In the genomic region with DNA sequence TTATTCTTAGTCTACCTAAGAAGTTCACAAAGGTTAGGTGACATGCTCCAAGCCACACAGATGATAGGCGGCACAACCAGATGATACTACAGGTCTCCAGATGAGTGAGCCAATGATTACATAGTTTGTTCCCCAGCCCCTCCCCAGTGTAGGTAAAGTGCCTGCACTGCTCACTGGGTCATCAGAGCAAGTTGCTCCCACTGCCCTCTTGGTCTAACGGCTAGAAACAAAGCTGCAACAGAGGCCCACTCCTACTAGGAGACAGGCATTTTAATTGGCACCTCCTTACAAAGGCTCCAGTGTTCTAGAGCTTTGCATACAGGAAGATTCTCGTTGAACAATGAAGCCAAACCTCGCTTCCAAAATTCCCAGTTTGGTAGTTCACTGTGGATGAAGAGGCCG, we compare ENCODE assay signal across 17 cellular contexts. TPM values are rescaled to one million over a fixed set of nuclear protein-coding genes. Genes with fewer than 3 reads are reported as not detected.
DNase-seq lines count a peak whose midpoint lies in the region; ATAC-seq and TF ChIP-seq lines count a peak whose summit lies in the region.
"Had no signal": no experiment of that assay in that cellular context is flagged by ENCODE, and none has a peak within 500 bp of the region (broad histone marks: within the 10 kb centered on the region; RNA-seq: fewer than 3 reads in every experiment).

No MANE protein-coding gene starts in this region.

- H3K9me3 Mint-ChIP-seq in CD4-positive, alpha-beta T cell, result peaks cover 10% of the 10 kb centered on the region
- no peaks in the 10 kb centered on the region for H3K9me3 Mint-ChIP-seq in dendritic cell treated with granulocyte-macrophage colony-stimulating factor and Interleukin-4, amounts not matched to agents 40 ng/mL and 50 ng/mL, for 4 days
- H3K9me3 Mint-ChIP-seq: activated CD4-positive, alpha-beta T cell treated with anti-CD3 and anti-CD28 coated beads, Interleukin-2, amount 10 ng/mL, durations not matched to agents 7 days and 5 days had no signal

- no peak for TF ChIP-seq CTCF in CD4-positive, alpha-beta T cell (IDR thresholded peaks at IDR 0.05)
- no peak for TF ChIP-seq CTCF in osteoblast (IDR thresholded peaks at IDR 0.05; ENCODE audit: extremely low read depth, low read depth, low read length)
- TF ChIP-seq CTCF in OCI-LY7 (conservative IDR thresholded peaks at IDR 0.05; ENCODE audit: low read length), result no peak

- no peak for ATAC-seq in CD4-positive, alpha-beta T cell (ENCODE audit: poor library complexity)
- no peak for ATAC-seq in GM18505 (IDR thresholded peaks at IDR 0.05; ENCODE audit: unreplicated experiment)

- no peaks in the 10 kb centered on the region for H3K27me3 Mint-ChIP-seq in CD4-positive, alpha-beta T cell
- H3K27me3 Mint-ChIP-seq in dendritic cell treated with granulocyte-macrophage colony-stimulating factor and Interleukin-4, amounts not matched to agents 40 ng/mL and 50 ng/mL, for 4 days, result no peaks in the 10 kb centered on the region
- H3K27me3 Mint-ChIP-seq: activated CD4-positive, alpha-beta T cell treated with anti-CD3 and anti-CD28 coated beads, Interleukin-2, amount 10 ng/mL, durations not matched to agents 7 days and 5 days had no signal

- intact Hi-C loops in CD4-positive, alpha-beta T cell (cut with DNase I, micrococcal nuclease), result loop anchor here (2.0 to 10.0 kb wide), 3 partner anchors 99 to 991 kb away; partner anchors contain the start of genes ATP13A3 (in 1 of the 2) and OPA1 (in 1 of the 2)
- intact Hi-C loops in dendritic cell treated with granulocyte-macrophage colony-stimulating factor and Interleukin-4, amounts not matched to agents 40 ng/mL and 50 ng/mL, for 4 days (cut with micrococcal nuclease), result loop anchor here (2.0 kb wide), 1 partner anchor 59 kb away; no protein-coding TSS in a partner anchor
- intact Hi-C loops in OCI-LY7 (cut with micrococcal nuclease; ENCODE audit: unreplicated experiment), result no loop called here

- H3K9me3 ChIP-seq in CD4-positive, alpha-beta T cell (ENCODE audit: control insufficient read depth, low read length), result no peaks in the 10 kb centered on the region
- H3K9me3 ChIP-seq in osteoblast (ENCODE audit: low read depth, low read length), result no peaks in the 10 kb centered on the region
- H3K9me3 ChIP-seq in OCI-LY7 (ENCODE audit: low read length), result no peaks in the 10 kb centered on the region
- H3K9me3 ChIP-seq: BE2C, neutrophil, sigmoid colon had no signal

- H3K79me2 ChIP-seq in osteoblast (ENCODE audit: insufficient read depth, low read length), result peaks cover 11% of the 10 kb centered on the region
- H3K79me2 ChIP-seq in OCI-LY7 (ENCODE audit: insufficient read depth, low read depth, low read length), result peaks cover 10% of the 10 kb centered on the region; the same call in 1 of the 2 replicates

- CTCF ChIA-PET in CD4-positive, alpha-beta T cell (lab: Charles Lee), result interaction anchor here (2.1 kb wide), 1 partner anchor 9 kb away, joined by 6 read pairs; no protein-coding TSS in a partner anchor
- CTCF ChIA-PET in OCI-LY7 (lab: Charles Lee; ENCODE audit: unreplicated experiment), result no interaction called here

- TF ChIP-seq POLR2A in GM18505 (IDR thresholded peaks at IDR 0.05; ENCODE audit: borderline replicate concordance, extremely low read depth, insufficient read depth, insufficient read length), result no peak

- H3K4me3 Mint-ChIP-seq in CD4-positive, alpha-beta T cell, result peak overlapping the region; percentile 34
- no peak overlapping the region for H3K4me3 Mint-ChIP-seq in dendritic cell treated with granulocyte-macrophage colony-stimulating factor and Interleukin-4, amounts not matched to agents 40 ng/mL and 50 ng/mL, for 4 days

- H3K4me3 ChIP-seq in osteoblast (ENCODE audit: insufficient read depth, low read length) (no peak overlapping the region), OCI-LY7 (ENCODE audit: low read depth, low read length, poor library complexity, severe bottlenecking) (no peak overlapping the region)
- H3K4me3 ChIP-seq: sigmoid colon had no signal

- H3K4me1 Mint-ChIP-seq in CD4-positive, alpha-beta T cell (ENCODE audit: low read depth), result peaks cover 15% of the 10 kb centered on the region
- peaks cover 40% of the 10 kb centered on the region for H3K4me1 Mint-ChIP-seq in dendritic cell treated with granulocyte-macrophage colony-stimulating factor and Interleukin-4, amounts not matched to agents 40 ng/mL and 50 ng/mL, for 4 days (ENCODE audit: low read depth)

- H3K9me2 ChIP-seq in OCI-LY7 (ENCODE audit: insufficient read depth, low read length), result no peaks in the 10 kb centered on the region

- no peaks in the 10 kb centered on the region for H3K27me3 ChIP-seq in CD4-positive, alpha-beta T cell (ENCODE audit: control insufficient read depth, insufficient read depth, low read length)
- H3K27me3 ChIP-seq in osteoblast (ENCODE audit: insufficient read depth, low read length), result no peaks in the 10 kb centered on the region
- H3K27me3 ChIP-seq: BE2C, neutrophil, sigmoid colon had no signal

- POLR2A ChIA-PET in CD4-positive, alpha-beta T cell (lab: Charles Lee), result interaction anchor here (0.8 to 4.1 kb wide), 3 partner anchors 8 to 113 kb away, joined by 3 to 29 read pairs (median 4); no protein-coding TSS in a partner anchor
- POLR2A ChIA-PET in OCI-LY7 (lab: Charles Lee), result interaction anchor here (0.6 kb wide), 1 partner anchor 51 kb away, joined by 3 read pairs; no protein-coding TSS in a partner anchor

- H3K36me3 ChIP-seq in osteoblast (ENCODE audit: insufficient read depth, low read length), result peaks cover 32% of the 10 kb centered on the region
- no peaks in the 10 kb centered on the region for H3K36me3 ChIP-seq in OCI-LY7 (ENCODE audit: insufficient read depth, low read length)
- H3K36me3 ChIP-seq: neutrophil, sigmoid colon had no signal

- H2AFZ ChIP-seq in osteoblast (ENCODE audit: low read length) (no peak overlapping the region), OCI-LY7 (ENCODE audit: low read length) (no peak overlapping the region)

- H3K4me1 ChIP-seq in osteoblast (ENCODE audit: insufficient read depth, low read length) (peaks cover 42% of the 10 kb centered on the region), OCI-LY7 (ENCODE audit: insufficient read depth, low read length, poor library complexity, severe bottlenecking) (peaks cover 11% of the 10 kb centered on the region)
- H3K4me1 ChIP-seq: BE2C had no signal

- DNase-seq in CD4-positive, alpha-beta T cell, result no peak
- DNase-seq in NCI-H526 (lab: John Stamatoyannopoulos, UW) (peak; percentile 76 to 79), osteoblast (ENCODE audit: insufficient read length, low spot score, missing footprints) (peak; percentile 42), OCI-LY7 (ENCODE audit: low spot score) (no peak), MV-4-11 (lab: John Stamatoyannopoulos, UW) (no peak)
- DNase-seq: activated CD4-positive, alpha-beta T cell treated with anti-CD3 and anti-CD28 coated beads, Interleukin-2, amount 10 ng/mL, durations not matched to agents 7 days and 5 days; activated effector memory CD4-positive, alpha-beta T cell treated with anti-CD3 and anti-CD28 coated beads, Interleukin-2, amount 50 U/mL, for 16 hours; BE2C; DMS79; effector CD4-positive, alpha-beta T cell; NCI-H1105; SIG-M5; sigmoid colon; stimulated activated CD4-positive, alpha-beta T cell treated with anti-CD3 and anti-CD28 coated beads, Interleukin-4, amount 100 ng/mL, for 1 hour had no signal

- BruUV-seq in OCI-LY7 (replicated peaks; lab: Mats Ljungman, UMichigan), result no TSS peak

- peak overlapping the region; percentile 95 for H3K27ac Mint-ChIP-seq in CD4-positive, alpha-beta T cell
- H3K27ac Mint-ChIP-seq in dendritic cell treated with granulocyte-macrophage colony-stimulating factor and Interleukin-4, amounts not matched to agents 40 ng/mL and 50 ng/mL, for 4 days, result peak overlapping the region; percentile 88

- H3K36me3 Mint-ChIP-seq in CD4-positive, alpha-beta T cell (ENCODE audit: low read depth), result peaks cover 9% of the 10 kb centered on the region
- peaks cover 9% of the 10 kb centered on the region for H3K36me3 Mint-ChIP-seq in dendritic cell treated with granulocyte-macrophage colony-stimulating factor and Interleukin-4, amounts not matched to agents 40 ng/mL and 50 ng/mL, for 4 days (ENCODE audit: low read depth)

- no peak overlapping the region for H3K27ac ChIP-seq in CD4-positive, alpha-beta T cell (ENCODE audit: low read depth, low read length)
- peak overlapping the region; percentile 97 for H3K27ac ChIP-seq in osteoblast (ENCODE audit: low read depth, low read length)
- H3K27ac ChIP-seq in OCI-LY7 (ENCODE audit: low read depth, low read length, poor library complexity, severe bottlenecking), result no peak overlapping the region
- H3K27ac ChIP-seq: sigmoid colon had no signal

- no peak overlapping the region for H3K4me2 ChIP-seq in osteoblast (ENCODE audit: insufficient read depth, low read length)
- no peak overlapping the region for H3K4me2 ChIP-seq in OCI-LY7 (ENCODE audit: low read length)

- H4K20me1 ChIP-seq in osteoblast (ENCODE audit: insufficient read depth, low read length) (no peaks in the 10 kb centered on the region), OCI-LY7 (ENCODE audit: insufficient read depth, low read length) (no peaks in the 10 kb centered on the region)

RNA-seq across cellular contexts. Expression of gene TMEM44, which starts 47.3 kb away (rescaled TPM):
- 1 to 10 TPM in 1 of 2 experiments, under 1 TPM in 1; 0.98 to 1.1 TPM for total RNA-seq in CD4-positive, alpha-beta T cell
- total RNA-seq in osteoblast, result 18.8 and 20.3 TPM in 2 replicates
- total RNA-seq in OCI-LY7 (2014; rRNA removed; shearing (Covaris generic)), result 8.8 and 9.6 TPM in 2 replicates
- total RNA-seq in OCI-LY7 (2022), result 22.9 and 25.7 TPM in 2 replicates

Comparison
In these comparisons a context has a peak if more than half of its experiments do, and no peak if none do; other contexts are left out.
1. DNase-seq: peak in NCI-H526 (2 of 2) and osteoblast (single experiment); none in CD4-positive, alpha-beta T cell (0 of 10), OCI-LY7 (single experiment) and MV-4-11 (single experiment).